In the genomic region with DNA sequence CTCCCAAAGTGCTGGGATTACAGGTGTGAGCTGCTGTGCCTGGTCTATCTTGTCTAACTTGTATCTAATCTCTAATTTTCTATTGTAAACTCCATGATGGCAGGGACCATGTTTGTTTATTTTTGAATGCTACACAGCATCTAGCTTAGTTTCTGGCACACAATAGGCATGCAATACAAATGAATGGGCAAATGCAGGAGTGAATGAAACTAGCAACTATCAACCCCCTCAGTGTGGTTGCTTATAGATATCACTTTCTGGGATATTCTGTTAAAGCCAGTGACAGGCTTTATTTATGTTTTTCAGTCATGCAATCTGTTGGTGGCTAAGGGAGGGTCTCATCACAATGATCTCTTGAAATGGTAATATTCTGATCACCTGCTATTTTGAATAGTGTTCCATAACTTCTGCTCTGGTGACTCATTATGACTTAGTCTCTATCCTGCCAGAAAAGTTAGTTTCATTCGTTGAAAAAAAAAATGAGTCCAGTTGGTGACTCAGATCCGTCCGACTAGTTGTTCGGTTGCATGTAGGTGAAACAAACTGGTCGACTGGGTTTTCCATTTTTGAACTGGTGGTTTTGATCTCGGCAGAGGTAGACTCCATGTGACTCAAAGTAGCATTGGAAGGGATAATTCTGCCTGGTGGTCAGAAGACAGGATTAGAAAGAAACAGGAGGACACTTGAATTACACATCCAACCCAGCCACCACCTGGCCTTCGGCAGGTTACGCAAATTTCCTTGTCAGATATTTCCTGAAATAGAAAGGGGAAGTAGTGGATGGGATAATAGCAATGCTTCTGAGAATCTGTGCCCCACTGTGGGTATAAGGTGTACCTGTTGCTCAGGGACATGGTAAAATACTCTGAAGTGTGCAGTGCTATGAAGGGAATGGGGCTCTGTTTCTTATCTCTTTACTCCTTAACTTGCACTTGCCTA, we compare ENCODE assay signal across 9 cellular contexts.
DNase-seq lines count a peak whose midpoint lies in the region; ATAC-seq and TF ChIP-seq lines count a peak whose summit lies in the region.
"Had no signal": no experiment of that assay in that cellular context is flagged by ENCODE, and none has a peak within 500 bp of the region (broad histone marks: within the 10 kb centered on the region; RNA-seq: fewer than 3 reads in every experiment).

No MANE protein-coding gene starts in this region.

- no peaks in the 10 kb centered on the region for H3K79me1 ChIP-seq in mesendoderm (ENCODE audit: low read length)

- H3K27ac ChIP-seq in OCI-LY3 (ENCODE audit: low read length) (no peak overlapping the region), mesendoderm (ENCODE audit: low read depth, low read length) (no peak overlapping the region)

- WGBS in mesendoderm (ENCODE audit: extremely low coverage, insufficient coverage, low lambda C conversion rate) = no CpG with 5 or more reads among the region's 8 CpGs

- peak; percentile 69 for ATAC-seq in GM18861 (IDR thresholded peaks at IDR 0.05; ENCODE audit: unreplicated experiment)
- ATAC-seq in HG02759 (IDR thresholded peaks at IDR 0.05; ENCODE audit: unreplicated experiment) = peak; percentile 69

- peaks cover 6% of the 10 kb centered on the region for H3K9me3 Mint-ChIP-seq in type B pancreatic cell

- H3K36me3 ChIP-seq in OCI-LY3 (replicated peaks; ENCODE audit: low read depth, low read length) (no peaks in the 10 kb centered on the region), mesendoderm (ENCODE audit: control insufficient read depth, insufficient read depth, low read length) (no peaks in the 10 kb centered on the region)

- TF ChIP-seq CTCF in OCI-LY3 (IDR thresholded peaks at IDR 0.05; ENCODE audit: low read depth, low read length) (no peak), fibroblast of pulmonary artery (IDR thresholded peaks at IDR 0.05; ENCODE audit: low read length, missing control alignments) (no peak), type B pancreatic cell (conservative IDR thresholded peaks at IDR 0.05) (no peak)

- H3K4me1 Mint-ChIP-seq in type B pancreatic cell (ENCODE audit: unreplicated experiment) = no peaks in the 10 kb centered on the region

- H2BK15ac ChIP-seq in mesendoderm (replicated peaks; ENCODE audit: low read depth) = no peak overlapping the region

- H3K4me2 ChIP-seq in OCI-LY3 (ENCODE audit: low read length) (peak overlapping the region; percentile 28), mesendoderm (ENCODE audit: low read length) (no peak overlapping the region)

- no peak overlapping the region for H3K4me3 Mint-ChIP-seq in type B pancreatic cell
- H3K4me3 Mint-ChIP-seq: IgD-negative memory B cell had no signal

- H3K79me2 ChIP-seq in OCI-LY3 (ENCODE audit: low read length) (no peaks in the 10 kb centered on the region), mesendoderm (ENCODE audit: control insufficient read depth, insufficient read depth, low read length) (no peaks in the 10 kb centered on the region)

- H3K4me1 ChIP-seq in OCI-LY3 (ENCODE audit: low read length) (peaks cover 25% of the 10 kb centered on the region), mesendoderm (ENCODE audit: control insufficient read depth, low read depth, low read length) (no peaks in the 10 kb centered on the region)

- peak; percentile 51 for DNase-seq in fibroblast of pulmonary artery (ENCODE audit: low read depth)
- no peak for DNase-seq in type B pancreatic cell (ENCODE audit: extremely low spot score, unreplicated experiment)
- no peak for DNase-seq in NCI-H2227 (lab: John Stamatoyannopoulos, UW; ENCODE audit: unreplicated experiment)
- no peak for DNase-seq in mesendoderm
- DNase-seq in erythroblast (lab: John Stamatoyannopoulos, UW) = no peak

- H3K27ac Mint-ChIP-seq in type B pancreatic cell = no peak overlapping the region
- H3K27ac Mint-ChIP-seq: IgD-negative memory B cell had no signal

- no peak overlapping the region for H3K56ac ChIP-seq in mesendoderm (ENCODE audit: low read length)

- H4K5ac ChIP-seq in mesendoderm (ENCODE audit: low read length) = no peak overlapping the region

- H3K23ac ChIP-seq in mesendoderm (ENCODE audit: low read length) = no peak overlapping the region

- H3K9ac ChIP-seq in OCI-LY3 (ENCODE audit: low read length) (no peak overlapping the region), mesendoderm (ENCODE audit: low read length) (no peak overlapping the region)

- peaks cover 7% of the 10 kb centered on the region; the same call in 1 of the 2 replicates for H4K20me1 ChIP-seq in OCI-LY3 (ENCODE audit: insufficient read depth, low read length)

- no peaks in the 10 kb centered on the region for H3K9me3 ChIP-seq in OCI-LY3 (ENCODE audit: insufficient read depth, low read length)

- H3K4me3 ChIP-seq in OCI-LY3 (ENCODE audit: low read length) = peak overlapping the region; percentile 7; the same call in 1 of the 2 replicates
- H3K4me3 ChIP-seq in fibroblast of pulmonary artery (replicated peaks; ENCODE audit: low read depth, low read length) = no peak overlapping the region
- H3K4me3 ChIP-seq in mesendoderm (ENCODE audit: low read length) = no peak overlapping the region

- H3K4ac ChIP-seq in mesendoderm (ENCODE audit: low read depth, low read length) = no peak overlapping the region

- no peak for TF ChIP-seq POLR2A in erythroblast (IDR thresholded peaks at IDR 0.05; ENCODE audit: low read length)

- no peak overlapping the region for H2AFZ ChIP-seq in OCI-LY3 (ENCODE audit: low read depth, low read length)

- H4K8ac ChIP-seq in mesendoderm (ENCODE audit: low read depth, low read length) = no peak overlapping the region

- no peak overlapping the region for H3K18ac ChIP-seq in mesendoderm (ENCODE audit: low read length)

- H3K27me3 ChIP-seq in OCI-LY3 (ENCODE audit: low read depth, low read length) = peaks cover 49% of the 10 kb centered on the region
- H3K27me3 ChIP-seq in mesendoderm (ENCODE audit: insufficient read depth, low read length, poor library complexity) = no peaks in the 10 kb centered on the region

- no peak overlapping the region for H2BK5ac ChIP-seq in mesendoderm (ENCODE audit: low read length)

- peaks cover 4% of the 10 kb centered on the region for H3K27me3 Mint-ChIP-seq in type B pancreatic cell

- no peak overlapping the region for H2BK120ac ChIP-seq in mesendoderm (ENCODE audit: low read depth, low read length)

- H2AK5ac ChIP-seq in mesendoderm (ENCODE audit: low read length) = no peak overlapping the region

- H3K36me3 Mint-ChIP-seq in type B pancreatic cell = no peaks in the 10 kb centered on the region
- H3K36me3 Mint-ChIP-seq: IgD-negative memory B cell had no signal
